ENCODE assay signal across 1 cellular context in genomic region chr6:43246301-43247114, GRCh38.
A peak's percentile ranks its signal among the peaks of the same experiment; 100 is the strongest.
TF ChIP-seq lines count a peak whose summit lies in the region.

No MANE protein-coding gene starts in this region.

TF ChIP-seq in K562, 482 proteins besides CTCF, POLR2A, EP300 and RAD21 (continued from another document):
- TF ChIP-seq ZBTB40 (IDR thresholded peaks at IDR 0.05) = no peak
- TF ChIP-seq ZBTB40 (CRISPR knock-in tag; IDR thresholded peaks at IDR 0.05) = no peak
- TF ChIP-seq CHD1 (IDR thresholded peaks at IDR 0.05; ENCODE audit: low read length) = peak; percentile 21
- TF ChIP-seq, protein P1, sequence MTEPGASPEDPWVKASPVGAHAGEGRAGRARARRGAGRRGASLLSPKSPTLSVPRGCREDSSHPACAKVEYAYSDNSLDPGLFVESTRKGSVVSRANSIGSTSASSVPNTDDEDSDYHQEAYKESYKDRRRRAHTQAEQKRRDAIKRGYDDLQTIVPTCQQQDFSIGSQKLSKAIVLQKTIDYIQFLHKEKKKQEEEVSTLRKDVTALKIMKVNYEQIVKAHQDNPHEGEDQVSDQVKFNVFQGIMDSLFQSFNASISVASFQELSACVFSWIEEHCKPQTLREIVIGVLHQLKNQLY (CRISPR knock-in tag; conservative IDR thresholded peaks at IDR 0.05) = no peak
- no peak for TF ChIP-seq HMG20A (CRISPR knock-in tag; conservative IDR thresholded peaks at IDR 0.05)
- TF ChIP-seq CBX8 (IDR thresholded peaks at IDR 0.05; ENCODE audit: borderline replicate concordance, extremely low read depth, low read depth, low read length, poor library complexity, severe bottlenecking) = no peak
- TF ChIP-seq, protein P2, sequence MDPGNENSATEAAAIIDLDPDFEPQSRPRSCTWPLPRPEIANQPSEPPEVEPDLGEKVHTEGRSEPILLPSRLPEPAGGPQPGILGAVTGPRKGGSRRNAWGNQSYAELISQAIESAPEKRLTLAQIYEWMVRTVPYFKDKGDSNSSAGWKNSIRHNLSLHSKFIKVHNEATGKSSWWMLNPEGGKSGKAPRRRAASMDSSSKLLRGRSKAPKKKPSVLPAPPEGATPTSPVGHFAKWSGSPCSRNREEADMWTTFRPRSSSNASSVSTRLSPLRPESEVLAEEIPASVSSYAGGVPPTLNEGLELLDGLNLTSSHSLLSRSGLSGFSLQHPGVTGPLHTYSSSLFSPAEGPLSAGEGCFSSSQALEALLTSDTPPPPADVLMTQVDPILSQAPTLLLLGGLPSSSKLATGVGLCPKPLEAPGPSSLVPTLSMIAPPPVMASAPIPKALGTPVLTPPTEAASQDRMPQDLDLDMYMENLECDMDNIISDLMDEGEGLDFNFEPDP (CRISPR knock-in tag; IDR thresholded peaks at IDR 0.05) = 0 out of 2 replicates have a peak, but pooled peaks have one; percentile 19
- peak; percentile 79 for TF ChIP-seq ATF7 (IDR thresholded peaks at IDR 0.05)
- peak; percentile 50; the same call in 1 of the 2 replicates for TF ChIP-seq XRCC5 (IDR thresholded peaks at IDR 0.05; ENCODE audit: low read depth, low read length)
- TF ChIP-seq GMEB1 (CRISPR knock-in tag; IDR thresholded peaks at IDR 0.05) = no peak
